ENCODE assay signal across 11 cellular contexts in genomic region chr11:23311986-23312940, GRCh38.
DNase-seq lines count a peak whose midpoint lies in the region; ATAC-seq, FAIRE-seq and TF ChIP-seq lines count a peak whose summit lies in the region.
"Had no signal": no experiment of that assay in that cellular context is flagged by ENCODE, and none has a peak within 500 bp of the region (broad histone marks: within the 10 kb centered on the region; RNA-seq: fewer than 3 reads in every experiment).

No MANE protein-coding gene starts in this region.

- H3K4me1 ChIP-seq in KMS-11 (ENCODE audit: low read depth, poor library complexity, severe bottlenecking), result peaks cover 8% of the 10 kb centered on the region
- H3K4me1 ChIP-seq: Caco-2 had no signal

- no peaks in the 10 kb centered on the region for H3K27me3 ChIP-seq in KMS-11 (ENCODE audit: insufficient read depth, low read depth)
- H3K27me3 ChIP-seq in bronchial epithelial cell (ENCODE audit: control insufficient read depth, insufficient read depth, low read length), result no peaks in the 10 kb centered on the region

- H3K9me3 Mint-ChIP-seq in mesothelial cell of epicardium, result peaks cover 6% of the 10 kb centered on the region

- no peak for ATAC-seq in HG03095 (IDR thresholded peaks at IDR 0.05; ENCODE audit: unreplicated experiment)
- ATAC-seq in GM19463 (IDR thresholded peaks at IDR 0.05; ENCODE audit: unreplicated experiment), result no peak

- H3K4me2 ChIP-seq in KMS-11, result peak overlapping the region; percentile 10; the same call in 1 of the 2 replicates

- no peaks in the 10 kb centered on the region for H3K27me3 Mint-ChIP-seq in mesothelial cell of epicardium (ENCODE audit: low read depth)

- TF ChIP-seq CTCF in KMS-11 (conservative IDR thresholded peaks at IDR 0.05; ENCODE audit: low read depth, low read length) (no peak), bronchial epithelial cell (IDR thresholded peaks at IDR 0.05; ENCODE audit: insufficient read depth, low read length, severe bottlenecking) (no peak), mesothelial cell of epicardium (IDR thresholded peaks at IDR 0.05; ENCODE audit: unreplicated experiment) (no peak)

- H4K20me1 ChIP-seq in KMS-11 (ENCODE audit: insufficient read depth), result no peaks in the 10 kb centered on the region

- no peaks in the 10 kb centered on the region for H3K79me2 ChIP-seq in KMS-11 (ENCODE audit: insufficient read depth, low read depth)

- FAIRE-seq in bronchial epithelial cell (lab: Jason Lieb, UNC), result no peak

- peak; percentile 40 for DNase-seq in DMS79 treated with DMSO at 0.1 percent for 48 hours (lab: John Stamatoyannopoulos, UW)
- DNase-seq in bronchial epithelial cell (ENCODE audit: low read depth), result peak; percentile 59
- no peak for DNase-seq in mesothelial cell of epicardium (ENCODE audit: low spot score in 2 of 2, unreplicated experiment in 2 of 2)
- no peak for DNase-seq in activated CD4-positive, alpha-beta T cell treated with anti-CD3 and anti-CD28 coated beads, Interleukin-2, amount 50 U/mL, for 1 hour
- DNase-seq: amniotic stem cell; Caco-2; effector CD4-positive, alpha-beta T cell; NCI-H2171 treated with DMSO at 0.1 percent for 48 hours had no signal

- peak overlapping the region; percentile 41 for H3K27ac Mint-ChIP-seq in mesothelial cell of epicardium

- peaks cover 13% of the 10 kb centered on the region for H3K4me1 Mint-ChIP-seq in mesothelial cell of epicardium

- H3K4me3 ChIP-seq in KMS-11 (IDR thresholded peaks at IDR 0.05; ENCODE audit: insufficient read depth, low read depth, low read length), result no peak overlapping the region
- no peak overlapping the region for H3K4me3 ChIP-seq in bronchial epithelial cell (ENCODE audit: low read depth, low read length)

- no peak overlapping the region for H3K4me3 Mint-ChIP-seq in mesothelial cell of epicardium

- no peak overlapping the region for H3K9ac ChIP-seq in KMS-11

- no peak overlapping the region for H2AFZ ChIP-seq in KMS-11 (ENCODE audit: low read depth)

- H3K36me3 ChIP-seq in KMS-11 (ENCODE audit: insufficient read depth), result no peaks in the 10 kb centered on the region
- no peaks in the 10 kb centered on the region for H3K36me3 ChIP-seq in bronchial epithelial cell (ENCODE audit: control insufficient read depth, insufficient read depth, low read length)

- H3K27ac ChIP-seq in KMS-11, result peak overlapping the region; percentile 25; the same call in 1 of the 2 replicates

- H3K36me3 Mint-ChIP-seq in mesothelial cell of epicardium, result no peaks in the 10 kb centered on the region

Comparison
In these comparisons a context has a peak if more than half of its experiments do, and no peak if none do; other contexts are left out.
1. DNase-seq: peak in DMS79 treated with DMSO at 0.1 percent for 48 hours (single experiment) and bronchial epithelial cell (single experiment); none in mesothelial cell of epicardium (0 of 2) and activated CD4-positive, alpha-beta T cell treated with anti-CD3 and anti-CD28 coated beads, Interleukin-2, amount 50 U/mL, for 1 hour (single experiment).